Comparison of ENCODE assay signal across 1 cellular context in the genomic region with DNA sequence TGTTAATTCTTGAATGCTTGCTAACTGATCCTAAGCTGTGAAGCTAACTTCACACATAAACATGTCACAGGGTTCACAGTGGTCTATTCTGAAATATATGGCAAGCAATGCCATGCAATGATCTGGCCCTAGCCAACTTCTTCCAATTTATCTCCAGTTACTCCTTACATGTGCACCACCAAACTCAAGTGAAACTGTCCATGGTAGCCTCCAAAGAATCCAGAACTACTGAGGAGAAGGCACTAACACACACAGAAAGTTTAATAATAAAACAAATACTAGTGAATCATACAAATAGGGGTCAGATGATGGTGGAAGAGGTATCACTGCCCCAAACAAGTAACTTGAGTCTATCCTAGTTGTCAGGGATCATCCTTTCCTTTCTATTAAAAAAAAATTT.
TF ChIP-seq lines count a peak whose summit lies in the region.

No MANE protein-coding gene starts in this region.

TF ChIP-seq in SK-N-SH, 30 proteins besides CTCF, POLR2A, EP300 and RAD21:
- TF ChIP-seq, protein P1, sequence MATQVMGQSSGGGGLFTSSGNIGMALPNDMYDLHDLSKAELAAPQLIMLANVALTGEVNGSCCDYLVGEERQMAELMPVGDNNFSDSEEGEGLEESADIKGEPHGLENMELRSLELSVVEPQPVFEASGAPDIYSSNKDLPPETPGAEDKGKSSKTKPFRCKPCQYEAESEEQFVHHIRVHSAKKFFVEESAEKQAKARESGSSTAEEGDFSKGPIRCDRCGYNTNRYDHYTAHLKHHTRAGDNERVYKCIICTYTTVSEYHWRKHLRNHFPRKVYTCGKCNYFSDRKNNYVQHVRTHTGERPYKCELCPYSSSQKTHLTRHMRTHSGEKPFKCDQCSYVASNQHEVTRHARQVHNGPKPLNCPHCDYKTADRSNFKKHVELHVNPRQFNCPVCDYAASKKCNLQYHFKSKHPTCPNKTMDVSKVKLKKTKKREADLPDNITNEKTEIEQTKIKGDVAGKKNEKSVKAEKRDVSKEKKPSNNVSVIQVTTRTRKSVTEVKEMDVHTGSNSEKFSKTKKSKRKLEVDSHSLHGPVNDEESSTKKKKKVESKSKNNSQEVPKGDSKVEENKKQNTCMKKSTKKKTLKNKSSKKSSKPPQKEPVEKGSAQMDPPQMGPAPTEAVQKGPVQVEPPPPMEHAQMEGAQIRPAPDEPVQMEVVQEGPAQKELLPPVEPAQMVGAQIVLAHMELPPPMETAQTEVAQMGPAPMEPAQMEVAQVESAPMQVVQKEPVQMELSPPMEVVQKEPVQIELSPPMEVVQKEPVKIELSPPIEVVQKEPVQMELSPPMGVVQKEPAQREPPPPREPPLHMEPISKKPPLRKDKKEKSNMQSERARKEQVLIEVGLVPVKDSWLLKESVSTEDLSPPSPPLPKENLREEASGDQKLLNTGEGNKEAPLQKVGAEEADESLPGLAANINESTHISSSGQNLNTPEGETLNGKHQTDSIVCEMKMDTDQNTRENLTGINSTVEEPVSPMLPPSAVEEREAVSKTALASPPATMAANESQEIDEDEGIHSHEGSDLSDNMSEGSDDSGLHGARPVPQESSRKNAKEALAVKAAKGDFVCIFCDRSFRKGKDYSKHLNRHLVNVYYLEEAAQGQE (IDR thresholded peaks at IDR 0.05; ENCODE audit: low read depth, low read length), result 0 out of 2 replicates have a peak, but pooled peaks have one; percentile 18
- TF ChIP-seq, protein P2, sequence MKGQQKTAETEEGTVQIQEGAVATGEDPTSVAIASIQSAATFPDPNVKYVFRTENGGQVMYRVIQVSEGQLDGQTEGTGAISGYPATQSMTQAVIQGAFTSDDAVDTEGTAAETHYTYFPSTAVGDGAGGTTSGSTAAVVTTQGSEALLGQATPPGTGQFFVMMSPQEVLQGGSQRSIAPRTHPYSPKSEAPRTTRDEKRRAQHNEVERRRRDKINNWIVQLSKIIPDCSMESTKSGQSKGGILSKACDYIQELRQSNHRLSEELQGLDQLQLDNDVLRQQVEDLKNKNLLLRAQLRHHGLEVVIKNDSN (IDR thresholded peaks at IDR 0.05; ENCODE audit: borderline replicate concordance, low read depth), result no peak
